In genomic region chr17:38492067-38493040, GRCh38 we compare ENCODE assay signal across 8 cellular contexts.
DNase-seq lines count a peak whose midpoint lies in the region; ATAC-seq and TF ChIP-seq lines count a peak whose summit lies in the region.
"Not testable (repeated sequence)": the region's sequence is repeated elsewhere in the genome, so short reads cannot be mapped to it uniquely, and the experiment has no call there.

No MANE protein-coding gene starts in this region.

- not testable (repeated sequence) for H3K9me2 ChIP-seq in PC-9 (ENCODE audit: insufficient read depth)

- not testable (repeated sequence) for H3K36me3 Mint-ChIP-seq in activated CD8-positive, alpha-beta T cell treated with anti-CD3 and anti-CD28 coated beads, Interleukin-2, amount 10 ng/mL, durations not matched to agents 7 days and 5 days (ENCODE audit: low read depth); central memory CD8-positive, alpha-beta T cell (ENCODE audit: insufficient read depth)
- peaks cover 16% of the 10 kb centered on the region for H3K36me3 Mint-ChIP-seq in type B pancreatic cell

- H3K27ac ChIP-seq in PC-9, result not testable (repeated sequence)

- DNase-seq in G401 (ENCODE audit: low spot score) (peak; percentile 90), NCI-H1048 (lab: John Stamatoyannopoulos, UW) (peak; percentile 84), PC-9 (peak; percentile 72 to 89), inferior parietal cortex (ENCODE audit: extremely low spot score) (peak; percentile 88), sciatic nerve (ENCODE audit: low spot score) (peak; percentile 96), type B pancreatic cell (ENCODE audit: extremely low spot score, unreplicated experiment) (peak; percentile 94)
- DNase-seq in activated CD8-positive, alpha-beta T cell treated with anti-CD3 and anti-CD28 coated beads, Interleukin-2, amount 10 ng/mL, durations not matched to agents 7 days and 5 days, result peak; percentile 96
- DNase-seq in central memory CD8-positive, alpha-beta T cell (ENCODE audit: low spot score in 2 of 2), result peak; percentile 83 to 86

- H3K9me3 Mint-ChIP-seq in activated CD8-positive, alpha-beta T cell treated with anti-CD3 and anti-CD28 coated beads, Interleukin-2, amount 10 ng/mL, durations not matched to agents 7 days and 5 days (ENCODE audit: insufficient read depth); central memory CD8-positive, alpha-beta T cell; type B pancreatic cell: not testable (repeated sequence)

- not testable (repeated sequence) for H3K27ac Mint-ChIP-seq in activated CD8-positive, alpha-beta T cell treated with anti-CD3 and anti-CD28 coated beads, Interleukin-2, amount 10 ng/mL, durations not matched to agents 7 days and 5 days; central memory CD8-positive, alpha-beta T cell (ENCODE audit: low read depth)
- peak overlapping the region; percentile 89 for H3K27ac Mint-ChIP-seq in type B pancreatic cell

- H3K4me3 ChIP-seq in PC-9, result not testable (repeated sequence)

- H4K20me1 ChIP-seq in PC-9 (ENCODE audit: insufficient read depth), result not testable (repeated sequence)

- H3F3A ChIP-seq in PC-9 (ENCODE audit: insufficient read depth, low read depth), result not testable (repeated sequence)

- not testable (repeated sequence) for H3K27me3 Mint-ChIP-seq in activated CD8-positive, alpha-beta T cell treated with anti-CD3 and anti-CD28 coated beads, Interleukin-2, amount 10 ng/mL, durations not matched to agents 7 days and 5 days (ENCODE audit: low read depth); central memory CD8-positive, alpha-beta T cell; type B pancreatic cell

- peak; percentile 88 for ATAC-seq in activated CD8-positive, alpha-beta T cell treated with anti-CD3 and anti-CD28 coated beads, Interleukin-2, amount 10 ng/mL, durations not matched to agents 7 days and 5 days
- peak; percentile 80 for ATAC-seq in central memory CD8-positive, alpha-beta T cell (replicated peaks; ENCODE audit: extremely low read depth, poor library complexity, severe bottlenecking)
- ATAC-seq in sciatic nerve, result peak; percentile 76

- intact Hi-C loops in PC-9 (cut with micrococcal nuclease; ENCODE audit: unreplicated experiment), result loop anchor here (1.0 kb wide), 3 partner anchors 92 to 175 kb away; no protein-coding TSS in a partner anchor
- intact Hi-C loops in sciatic nerve (cut with DNase I), result loop anchor here (10.0 kb wide), 1 partner anchor 172 kb away; no protein-coding TSS in a partner anchor

- H3K4me1 ChIP-seq in PC-9 (replicated peaks; ENCODE audit: insufficient read depth), result not testable (repeated sequence)

- H2AFZ ChIP-seq in PC-9, result not testable (repeated sequence)

- not testable (repeated sequence) for H3K27me3 ChIP-seq in PC-9 (ENCODE audit: insufficient read depth, low read depth)

- not testable (repeated sequence) for H3K36me3 ChIP-seq in PC-9 (ENCODE audit: low read depth)

- H3K9me3 ChIP-seq in PC-9 (ENCODE audit: insufficient read depth, low read depth), result not testable (repeated sequence)

- BruUV-seq in PC-9 (replicated peaks; lab: Mats Ljungman, UMichigan), result not testable (repeated sequence)

- CTCF ChIA-PET in PC-9 (lab: Charles Lee), result interaction anchor here (0.5 to 0.7 kb wide), 2 partner anchors 608 to 849 kb away, joined by 3 read pairs; no protein-coding TSS in a partner anchor
- CTCF ChIA-PET in activated CD8-positive, alpha-beta T cell treated with anti-CD3 and anti-CD28 coated beads, Interleukin-2, amount 10 ng/mL, durations not matched to agents 7 days and 5 days (lab: Charles Lee), result interaction anchor here (0.7 to 5.8 kb wide), 9 partner anchors 17 to 177 kb away, joined by 3 to 42 read pairs (median 4); no protein-coding TSS in a partner anchor

- H3K79me2 ChIP-seq in PC-9 (ENCODE audit: low read depth), result not testable (repeated sequence)

- H3K4me2 ChIP-seq in PC-9, result not testable (repeated sequence)

- H3K4me3 Mint-ChIP-seq in activated CD8-positive, alpha-beta T cell treated with anti-CD3 and anti-CD28 coated beads, Interleukin-2, amount 10 ng/mL, durations not matched to agents 7 days and 5 days; central memory CD8-positive, alpha-beta T cell; type B pancreatic cell: not testable (repeated sequence)

- POLR2A ChIA-PET in PC-9 (lab: Charles Lee; ENCODE audit: unreplicated experiment); activated CD8-positive, alpha-beta T cell treated with anti-CD3 and anti-CD28 coated beads, Interleukin-2, amount 10 ng/mL, durations not matched to agents 7 days and 5 days (lab: Charles Lee): not testable (repeated sequence)

- in situ Hi-C loops in G401 (cut with HindIII; ENCODE audit: low sequenced_read_pairs), result not testable (repeated sequence)

- not testable (repeated sequence) for H3K4me1 Mint-ChIP-seq in activated CD8-positive, alpha-beta T cell treated with anti-CD3 and anti-CD28 coated beads, Interleukin-2, amount 10 ng/mL, durations not matched to agents 7 days and 5 days (ENCODE audit: low read depth); central memory CD8-positive, alpha-beta T cell; type B pancreatic cell (ENCODE audit: unreplicated experiment)

- TF ChIP-seq CTCF in PC-9 (conservative IDR thresholded peaks at IDR 0.05), result peak; percentile 68; the same call in 1 of the 2 replicates
- TF ChIP-seq CTCF in type B pancreatic cell (conservative IDR thresholded peaks at IDR 0.05), result peak; percentile 69
